ENCODE assay signal across 1 cellular context in genomic region chr20:25696384-25697131, GRCh38.
TF ChIP-seq lines count a peak whose summit lies in the region.

ZNF337 (minus strand) TSS chr20:25696853; CDS start chr20:25686417, 10,436 bp downstream.

TF ChIP-seq in GM12878, 131 proteins besides CTCF, POLR2A, EP300 and RAD21 (continued from another document and continues in another):
- TF ChIP-seq, protein P1, sequence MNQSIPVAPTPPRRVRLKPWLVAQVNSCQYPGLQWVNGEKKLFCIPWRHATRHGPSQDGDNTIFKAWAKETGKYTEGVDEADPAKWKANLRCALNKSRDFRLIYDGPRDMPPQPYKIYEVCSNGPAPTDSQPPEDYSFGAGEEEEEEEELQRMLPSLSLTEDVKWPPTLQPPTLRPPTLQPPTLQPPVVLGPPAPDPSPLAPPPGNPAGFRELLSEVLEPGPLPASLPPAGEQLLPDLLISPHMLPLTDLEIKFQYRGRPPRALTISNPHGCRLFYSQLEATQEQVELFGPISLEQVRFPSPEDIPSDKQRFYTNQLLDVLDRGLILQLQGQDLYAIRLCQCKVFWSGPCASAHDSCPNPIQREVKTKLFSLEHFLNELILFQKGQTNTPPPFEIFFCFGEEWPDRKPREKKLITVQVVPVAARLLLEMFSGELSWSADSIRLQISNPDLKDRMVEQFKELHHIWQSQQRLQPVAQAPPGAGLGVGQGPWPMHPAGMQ (IDR thresholded peaks at IDR 0.05; ENCODE audit: borderline replicate concordance): no peak
- TF ChIP-seq KDM1A (IDR thresholded peaks at IDR 0.05; ENCODE audit: borderline replicate concordance) (no peak), LARP7 (IDR thresholded peaks at IDR 0.05) (peak; percentile 91), TARDBP (IDR thresholded peaks at IDR 0.05; ENCODE audit: borderline replicate concordance) (peak; percentile 97), ZSCAN29 (IDR thresholded peaks at IDR 0.05) (no peak), HCFC1 (IDR thresholded peaks at IDR 0.05; ENCODE audit: low read length) (peak; percentile 99), SIX5 (IDR thresholded peaks at IDR 0.05; ENCODE audit: low read depth, low read length, severe bottlenecking) (peak; percentile 98), EED (IDR thresholded peaks at IDR 0.05; ENCODE audit: low read depth) (peak; percentile 61), ESRRA (IDR thresholded peaks at IDR 0.05; ENCODE audit: low read length) (no peak), EZH2 (IDR thresholded peaks at IDR 0.05; ENCODE audit: borderline replicate concordance, control insufficient read depth, low read depth, low read length) (no peak), MLLT1 (IDR thresholded peaks at IDR 0.05) (no peak), ATF7 (IDR thresholded peaks at IDR 0.05; ENCODE audit: low read depth) (0 out of 2 replicates have a peak, but pooled peaks have one; percentile 34), POU2F2 (IDR thresholded peaks at IDR 0.05; ENCODE audit: borderline replicate concordance, low read depth, low read length) (no peak), NBN (IDR thresholded peaks at IDR 0.05) (no peak), KAT2A (conservative IDR thresholded peaks at IDR 0.05; ENCODE audit: control insufficient read depth, low read depth, low read length) (no peak), GATAD2B (conservative IDR thresholded peaks at IDR 0.05; ENCODE audit: low read depth) (peak; percentile 97), JUNB (IDR thresholded peaks at IDR 0.05) (no peak), ATF2 (IDR thresholded peaks at IDR 0.05; ENCODE audit: low read length) (no peak), ZZZ3 (IDR thresholded peaks at IDR 0.05; ENCODE audit: control insufficient read depth, insufficient read length, low read depth) (no peak), SREBF1 (IDR thresholded peaks at IDR 0.05; ENCODE audit: low read length) (peak; percentile 85), NR2C1 (IDR thresholded peaks at IDR 0.05) (peak; percentile 91), SMC3 (IDR thresholded peaks at IDR 0.05; ENCODE audit: borderline replicate concordance, low read length) (no peak; the same call in 1 of the 2 replicates), TBL1XR1 (IDR thresholded peaks at IDR 0.05; ENCODE audit: low read depth, low read length) (peak; percentile 59; the same call in 1 of the 2 replicates), NFXL1 (IDR thresholded peaks at IDR 0.05; ENCODE audit: borderline replicate concordance) (no peak), MTA3 (IDR thresholded peaks at IDR 0.05; ENCODE audit: borderline replicate concordance, low read length) (no peak), SMAD1 (IDR thresholded peaks at IDR 0.05; ENCODE audit: low read depth, partially characterized antibody) (no peak), RFX5 (IDR thresholded peaks at IDR 0.05; ENCODE audit: low read depth, low read length) (no peak), KLF5 (IDR thresholded peaks at IDR 0.05; ENCODE audit: partially characterized antibody) (no peak), SRF (IDR thresholded peaks at IDR 0.05; ENCODE audit: low read depth in 2 of 2, low read length in 2 of 2) (peak in 1 of 2 experiments; percentile 70; a peak in 2 of 4 replicates), IKZF1 (conservative IDR thresholded peaks at IDR 0.05) (peak; percentile 100), ZNF207 (IDR thresholded peaks at IDR 0.05; ENCODE audit: borderline replicate concordance) (peak; percentile 93), POLR2AphosphoS5 (IDR thresholded peaks at IDR 0.05; ENCODE audit: low read length) (peak; percentile 88), PAX8 (IDR thresholded peaks at IDR 0.05) (no peak), PKNOX1 (IDR thresholded peaks at IDR 0.05) (peak; percentile 71), BHLHE40 (IDR thresholded peaks at IDR 0.05; ENCODE audit: borderline replicate concordance in 1 of 2, low read depth in 2 of 2, low read length in 1 of 2) (peak; percentile 32 to 51; a peak in 2 of 4 replicates), CBFB (IDR thresholded peaks at IDR 0.05; ENCODE audit: low read depth) (peak; percentile 39; the same call in 1 of the 2 replicates), RB1 (IDR thresholded peaks at IDR 0.05; ENCODE audit: borderline replicate concordance) (peak; percentile 73; the same call in 1 of the 2 replicates), SUPT20H (IDR thresholded peaks at IDR 0.05; ENCODE audit: borderline replicate concordance, control insufficient read depth, low read depth, low read length) (no peak), SP1 (IDR thresholded peaks at IDR 0.05; ENCODE audit: low read depth, low read length) (peak; percentile 31), NR2C2 (IDR thresholded peaks at IDR 0.05; ENCODE audit: borderline replicate concordance, control insufficient read depth, insufficient read length, low read depth) (no peak), ZNF274 (IDR thresholded peaks at IDR 0.05; ENCODE audit: insufficient read depth, insufficient read length) (no peak)
- TF ChIP-seq, protein P2, sequence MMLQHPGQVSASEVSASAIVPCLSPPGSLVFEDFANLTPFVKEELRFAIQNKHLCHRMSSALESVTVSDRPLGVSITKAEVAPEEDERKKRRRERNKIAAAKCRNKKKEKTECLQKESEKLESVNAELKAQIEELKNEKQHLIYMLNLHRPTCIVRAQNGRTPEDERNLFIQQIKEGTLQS (IDR thresholded peaks at IDR 0.05; ENCODE audit: borderline replicate concordance, extremely low read depth, low read depth, low read length): peak; percentile 53; the same call in 1 of the 2 replicates
- TF ChIP-seq, protein P3, sequence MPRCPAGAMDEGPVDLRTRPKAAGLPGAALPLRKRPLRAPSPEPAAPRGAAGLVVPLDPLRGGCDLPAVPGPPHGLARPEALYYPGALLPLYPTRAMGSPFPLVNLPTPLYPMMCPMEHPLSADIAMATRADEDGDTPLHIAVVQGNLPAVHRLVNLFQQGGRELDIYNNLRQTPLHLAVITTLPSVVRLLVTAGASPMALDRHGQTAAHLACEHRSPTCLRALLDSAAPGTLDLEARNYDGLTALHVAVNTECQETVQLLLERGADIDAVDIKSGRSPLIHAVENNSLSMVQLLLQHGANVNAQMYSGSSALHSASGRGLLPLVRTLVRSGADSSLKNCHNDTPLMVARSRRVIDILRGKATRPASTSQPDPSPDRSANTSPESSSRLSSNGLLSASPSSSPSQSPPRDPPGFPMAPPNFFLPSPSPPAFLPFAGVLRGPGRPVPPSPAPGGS (IDR thresholded peaks at IDR 0.05; ENCODE audit: borderline replicate concordance, insufficient read depth, low read depth, low read length, poor library complexity, severe bottlenecking): no peak
- TF ChIP-seq, protein P4, sequence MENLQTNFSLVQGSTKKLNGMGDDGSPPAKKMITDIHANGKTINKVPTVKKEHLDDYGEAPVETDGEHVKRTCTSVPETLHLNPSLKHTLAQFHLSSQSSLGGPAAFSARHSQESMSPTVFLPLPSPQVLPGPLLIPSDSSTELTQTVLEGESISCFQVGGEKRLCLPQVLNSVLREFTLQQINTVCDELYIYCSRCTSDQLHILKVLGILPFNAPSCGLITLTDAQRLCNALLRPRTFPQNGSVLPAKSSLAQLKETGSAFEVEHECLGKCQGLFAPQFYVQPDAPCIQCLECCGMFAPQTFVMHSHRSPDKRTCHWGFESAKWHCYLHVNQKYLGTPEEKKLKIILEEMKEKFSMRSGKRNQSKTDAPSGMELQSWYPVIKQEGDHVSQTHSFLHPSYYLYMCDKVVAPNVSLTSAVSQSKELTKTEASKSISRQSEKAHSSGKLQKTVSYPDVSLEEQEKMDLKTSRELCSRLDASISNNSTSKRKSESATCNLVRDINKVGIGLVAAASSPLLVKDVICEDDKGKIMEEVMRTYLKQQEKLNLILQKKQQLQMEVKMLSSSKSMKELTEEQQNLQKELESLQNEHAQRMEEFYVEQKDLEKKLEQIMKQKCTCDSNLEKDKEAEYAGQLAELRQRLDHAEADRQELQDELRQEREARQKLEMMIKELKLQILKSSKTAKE (IDR thresholded peaks at IDR 0.05; ENCODE audit: low read depth, poor library complexity, severe bottlenecking): no peak
- TF ChIP-seq, protein P5, sequence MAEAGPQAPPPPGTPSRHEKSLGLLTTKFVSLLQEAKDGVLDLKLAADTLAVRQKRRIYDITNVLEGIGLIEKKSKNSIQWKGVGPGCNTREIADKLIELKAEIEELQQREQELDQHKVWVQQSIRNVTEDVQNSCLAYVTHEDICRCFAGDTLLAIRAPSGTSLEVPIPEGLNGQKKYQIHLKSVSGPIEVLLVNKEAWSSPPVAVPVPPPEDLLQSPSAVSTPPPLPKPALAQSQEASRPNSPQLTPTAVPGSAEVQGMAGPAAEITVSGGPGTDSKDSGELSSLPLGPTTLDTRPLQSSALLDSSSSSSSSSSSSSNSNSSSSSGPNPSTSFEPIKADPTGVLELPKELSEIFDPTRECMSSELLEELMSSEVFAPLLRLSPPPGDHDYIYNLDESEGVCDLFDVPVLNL (IDR thresholded peaks at IDR 0.05; ENCODE audit: low read depth, low read length): no peak
- TF ChIP-seq, protein P6, sequence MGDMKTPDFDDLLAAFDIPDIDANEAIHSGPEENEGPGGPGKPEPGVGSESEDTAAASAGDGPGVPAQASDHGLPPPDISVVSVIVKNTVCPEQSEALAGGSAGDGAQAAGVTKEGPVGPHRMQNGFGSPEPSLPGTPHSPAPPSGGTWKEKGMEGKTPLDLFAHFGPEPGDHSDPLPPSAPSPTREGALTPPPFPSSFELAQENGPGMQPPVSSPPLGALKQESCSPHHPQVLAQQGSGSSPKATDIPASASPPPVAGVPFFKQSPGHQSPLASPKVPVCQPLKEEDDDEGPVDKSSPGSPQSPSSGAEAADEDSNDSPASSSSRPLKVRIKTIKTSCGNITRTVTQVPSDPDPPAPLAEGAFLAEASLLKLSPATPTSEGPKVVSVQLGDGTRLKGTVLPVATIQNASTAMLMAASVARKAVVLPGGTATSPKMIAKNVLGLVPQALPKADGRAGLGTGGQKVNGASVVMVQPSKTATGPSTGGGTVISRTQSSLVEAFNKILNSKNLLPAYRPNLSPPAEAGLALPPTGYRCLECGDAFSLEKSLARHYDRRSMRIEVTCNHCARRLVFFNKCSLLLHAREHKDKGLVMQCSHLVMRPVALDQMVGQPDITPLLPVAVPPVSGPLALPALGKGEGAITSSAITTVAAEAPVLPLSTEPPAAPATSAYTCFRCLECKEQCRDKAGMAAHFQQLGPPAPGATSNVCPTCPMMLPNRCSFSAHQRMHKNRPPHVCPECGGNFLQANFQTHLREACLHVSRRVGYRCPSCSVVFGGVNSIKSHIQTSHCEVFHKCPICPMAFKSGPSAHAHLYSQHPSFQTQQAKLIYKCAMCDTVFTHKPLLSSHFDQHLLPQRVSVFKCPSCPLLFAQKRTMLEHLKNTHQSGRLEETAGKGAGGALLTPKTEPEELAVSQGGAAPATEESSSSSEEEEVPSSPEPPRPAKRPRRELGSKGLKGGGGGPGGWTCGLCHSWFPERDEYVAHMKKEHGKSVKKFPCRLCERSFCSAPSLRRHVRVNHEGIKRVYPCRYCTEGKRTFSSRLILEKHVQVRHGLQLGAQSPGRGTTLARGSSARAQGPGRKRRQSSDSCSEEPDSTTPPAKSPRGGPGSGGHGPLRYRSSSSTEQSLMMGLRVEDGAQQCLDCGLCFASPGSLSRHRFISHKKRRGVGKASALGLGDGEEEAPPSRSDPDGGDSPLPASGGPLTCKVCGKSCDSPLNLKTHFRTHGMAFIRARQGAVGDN (IDR thresholded peaks at IDR 0.05): peak; percentile 49; the same call in 1 of the 2 replicates
- TF ChIP-seq, protein P7, sequence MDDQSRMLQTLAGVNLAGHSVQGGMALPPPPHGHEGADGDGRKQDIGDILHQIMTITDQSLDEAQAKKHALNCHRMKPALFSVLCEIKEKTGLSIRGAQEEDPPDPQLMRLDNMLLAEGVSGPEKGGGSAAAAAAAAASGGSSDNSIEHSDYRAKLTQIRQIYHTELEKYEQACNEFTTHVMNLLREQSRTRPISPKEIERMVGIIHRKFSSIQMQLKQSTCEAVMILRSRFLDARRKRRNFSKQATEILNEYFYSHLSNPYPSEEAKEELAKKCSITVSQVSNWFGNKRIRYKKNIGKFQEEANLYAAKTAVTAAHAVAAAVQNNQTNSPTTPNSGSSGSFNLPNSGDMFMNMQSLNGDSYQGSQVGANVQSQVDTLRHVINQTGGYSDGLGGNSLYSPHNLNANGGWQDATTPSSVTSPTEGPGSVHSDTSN (IDR thresholded peaks at IDR 0.05; ENCODE audit: insufficient replicate concordance, low read depth, low read length): peak; percentile 6
